32 cellular contexts compared by ENCODE assay signal in genomic region chr1:214503553-214503952, GRCh38. TPM values are rescaled to one million over a fixed set of nuclear protein-coding genes. Genes with fewer than 3 reads are reported as not detected.
DNase-seq lines count a peak whose midpoint lies in the region; ATAC-seq, FAIRE-seq and TF ChIP-seq lines count a peak whose summit lies in the region.
"Had no signal": no experiment of that assay in that cellular context is flagged by ENCODE, and none has a peak within 500 bp of the region (broad histone marks: within the 10 kb centered on the region; RNA-seq: fewer than 3 reads in every experiment).

No MANE protein-coding gene starts in this region.

- no peak for FAIRE-seq in small intestine (lab: Jason Lieb, UNC)
- FAIRE-seq: A204.1, G401.6 had no signal

- H2AFZ ChIP-seq in PC-9 (no peak overlapping the region), SK-N-SH (ENCODE audit: low read depth) (no peak overlapping the region)

- TF ChIP-seq RAD21 in SK-N-SH (IDR thresholded peaks at IDR 0.05; ENCODE audit: low read length) = no peak

- no peaks in the 10 kb centered on the region for H4K20me1 ChIP-seq in PC-9 (ENCODE audit: insufficient read depth)
- H4K20me1 ChIP-seq in SK-N-SH (ENCODE audit: insufficient read depth) = peaks cover 80% of the 10 kb centered on the region

- H3K9me3 ChIP-seq in breast epithelium (no peaks in the 10 kb centered on the region), PC-9 (ENCODE audit: insufficient read depth, low read depth) (no peaks in the 10 kb centered on the region), small intestine (ENCODE audit: control insufficient read depth, low read depth) (no peaks in the 10 kb centered on the region), SK-N-SH (no peaks in the 10 kb centered on the region)
- H3K9me3 ChIP-seq: SJCRH30, stomach, tibial artery had no signal

- H3K36me3 ChIP-seq in breast epithelium (no peaks in the 10 kb centered on the region), PC-9 (ENCODE audit: low read depth) (no peaks in the 10 kb centered on the region), small intestine (ENCODE audit: control insufficient read depth in 2 of 2, insufficient read depth in 2 of 2, low read length in 2 of 2) (no peaks in the 10 kb centered on the region), SK-N-SH (replicated peaks in 1 of 2; ENCODE audit: control insufficient read depth in 1 of 2, insufficient read depth in 2 of 2, low read length in 1 of 2) (peaks cover 0 to 11% of the 10 kb centered on the region in 2 experiments)
- H3K36me3 ChIP-seq: SJCRH30, stomach, tibial artery had no signal

- H3K9me2 ChIP-seq in PC-9 (ENCODE audit: insufficient read depth) (no peaks in the 10 kb centered on the region), SK-N-SH (no peaks in the 10 kb centered on the region)

- no peaks in the 10 kb centered on the region for H3K9me3 Mint-ChIP-seq in MCF 10A (ENCODE audit: unreplicated experiment)
- H3K9me3 Mint-ChIP-seq: activated CD4-positive, alpha-beta memory T cell treated with anti-CD3 and anti-CD28 coated beads, Interleukin-2, amount 10 ng/mL, durations not matched to agents 7 days and 5 days; activated naive CD4-positive, alpha-beta T cell treated with anti-CD3 and anti-CD28 coated beads, Interleukin-2, amount 50 U/mL, for 24 hours; activated T-helper 2 cell treated with anti-CD3 and anti-CD28 coated beads, Interferon-gamma antibody, Interleukin-2, Interleukin-4, amounts not matched to agents 10 μg/mL and 5 μg/mL and 100 μg/mL, durations not matched to agents 14 hours and 24 hours and 36 hours; CD4-positive, alpha-beta memory T cell; central memory CD8-positive, alpha-beta T cell; H9; natural killer cell treated with Interleukin-12 subunit alpha and Interleukin-12 subunit beta and Interleukin-15 and Interleukin-18, amount 100 ng/mL, for 72 hours had no signal

- BruUV-seq in MCF 10A (replicated peaks; lab: Mats Ljungman, UMichigan) = no TSS peak
- BruUV-seq in PC-9 (replicated peaks; lab: Mats Ljungman, UMichigan) = no TSS peak

- no peak overlapping the region for H3K4me3 Mint-ChIP-seq in MCF 10A (ENCODE audit: unreplicated experiment)
- H3K4me3 Mint-ChIP-seq: activated CD4-positive, alpha-beta memory T cell treated with anti-CD3 and anti-CD28 coated beads, Interleukin-2, amount 10 ng/mL, durations not matched to agents 7 days and 5 days; activated naive CD4-positive, alpha-beta T cell treated with anti-CD3 and anti-CD28 coated beads, Interleukin-2, amount 50 U/mL, for 24 hours; CD4-positive, alpha-beta memory T cell; central memory CD8-positive, alpha-beta T cell; H9; natural killer cell treated with Interleukin-12 subunit alpha and Interleukin-12 subunit beta and Interleukin-15 and Interleukin-18, amount 100 ng/mL, for 72 hours had no signal

- 0 out of 2 replicates have a peak overlapping the region, but pooled peaks have one; percentile 3 for H3K4me2 ChIP-seq in PC-9
- H3K4me2 ChIP-seq in SK-N-SH = no peak overlapping the region
- H3K4me2 ChIP-seq: smooth muscle cell had no signal

- H3K4me3 ChIP-seq in breast epithelium (no peak overlapping the region), PC-9 (no peak overlapping the region), fibroblast of mammary gland (ENCODE audit: control insufficient read depth, low read depth, low read length) (no peak overlapping the region), small intestine (ENCODE audit: low read depth in 1 of 2, low read length in 2 of 2) (no peak overlapping the region), SK-N-SH (ENCODE audit: low read depth in 2 of 2, low read length in 1 of 2) (no peak overlapping the region)
- H3K4me3 ChIP-seq: SJCRH30, smooth muscle cell, stomach, tibial artery had no signal

- no peaks in the 10 kb centered on the region for H3K27me3 Mint-ChIP-seq in MCF 10A (ENCODE audit: insufficient read depth, unreplicated experiment)

- peak overlapping the region; percentile 3 for H3K27ac Mint-ChIP-seq in MCF 10A (ENCODE audit: low read depth, unreplicated experiment)
- H3K27ac Mint-ChIP-seq: activated CD4-positive, alpha-beta memory T cell treated with anti-CD3 and anti-CD28 coated beads, Interleukin-2, amount 10 ng/mL, durations not matched to agents 7 days and 5 days; activated naive CD4-positive, alpha-beta T cell treated with anti-CD3 and anti-CD28 coated beads, Interleukin-2, amount 50 U/mL, for 24 hours; activated T-helper 2 cell treated with anti-CD3 and anti-CD28 coated beads, Interferon-gamma antibody, Interleukin-2, Interleukin-4, amounts not matched to agents 10 μg/mL and 5 μg/mL and 100 μg/mL, durations not matched to agents 14 hours and 24 hours and 36 hours; CD4-positive, alpha-beta memory T cell; natural killer cell treated with Interleukin-12 subunit alpha and Interleukin-12 subunit beta and Interleukin-15 and Interleukin-18, amount 100 ng/mL, for 72 hours had no signal

- H3K4me1 ChIP-seq in breast epithelium (no peaks in the 10 kb centered on the region), PC-9 (replicated peaks; ENCODE audit: insufficient read depth) (peaks cover 47% of the 10 kb centered on the region), small intestine (ENCODE audit: control insufficient read depth in 2 of 2, insufficient read depth in 1 of 2, low read depth in 1 of 2, low read length in 1 of 2) (peaks cover 2 to 5% of the 10 kb centered on the region in 2 donors), SK-N-SH (ENCODE audit: control insufficient read depth in 1 of 2, insufficient read depth in 2 of 2, low read depth in 1 of 2, low read length in 1 of 2) (peaks cover 6 to 44% of the 10 kb centered on the region in 2 experiments; a peak in 3 of 4 replicates)

- no peak for TF ChIP-seq EP300 in SK-N-SH (IDR thresholded peaks at IDR 0.05; ENCODE audit: borderline replicate concordance in 1 of 2, low read depth in 1 of 2, low read length in 1 of 2)

- H3F3A ChIP-seq in PC-9 (ENCODE audit: insufficient read depth, low read depth) (peaks cover 31% of the 10 kb centered on the region), SK-N-SH (replicated peaks; ENCODE audit: insufficient read depth) (peaks cover 9% of the 10 kb centered on the region)

- H3K9ac ChIP-seq in SK-N-SH = no peak overlapping the region

- H3K27me3 ChIP-seq in breast epithelium (no peaks in the 10 kb centered on the region), PC-9 (ENCODE audit: insufficient read depth, low read depth) (no peaks in the 10 kb centered on the region), small intestine (ENCODE audit: control insufficient read depth in 2 of 2, insufficient read depth in 2 of 2, low read length in 2 of 2) (no peaks in the 10 kb centered on the region), SK-N-SH (ENCODE audit: insufficient read depth) (no peaks in the 10 kb centered on the region)
- H3K27me3 ChIP-seq: SJCRH30, stomach, tibial artery had no signal

- POLR2A ChIA-PET in MCF 10A (lab: Yijun Ruan, JAX) = interaction anchor here (1.0 to 2.1 kb wide), 10 partner anchors 9 to 79 kb away, joined by 3 to 9 read pairs (median 6); partner anchors contain the start of gene PTPN14
- POLR2A ChIA-PET in PC-9 (lab: Charles Lee; ENCODE audit: unreplicated experiment) = no interaction called here
- POLR2A ChIA-PET in SK-N-SH (lab: Yijun Ruan, JAX) = no interaction called here

- intact Hi-C loops in MCF 10A (cut with micrococcal nuclease) = no loop called here
- intact Hi-C loops in breast epithelium (cut with DNase I; ENCODE audit: low total_unique reads) = no loop called here
- intact Hi-C loops in PC-9 (cut with micrococcal nuclease; ENCODE audit: unreplicated experiment) = no loop called here

- no peak for ATAC-seq in HG02884 (IDR thresholded peaks at IDR 0.05; ENCODE audit: unreplicated experiment)
- ATAC-seq: left ventricle myocardium superior; natural killer cell treated with Interleukin-12 subunit alpha and Interleukin-12 subunit beta and Interleukin-15 and Interleukin-18, amount 100 ng/mL, for 72 hours had no signal

- H3K79me2 ChIP-seq in PC-9 (ENCODE audit: low read depth) (peaks cover 65% of the 10 kb centered on the region), SK-N-SH (ENCODE audit: insufficient read depth) (peaks cover 100% of the 10 kb centered on the region)

- H3K36me3 Mint-ChIP-seq in MCF 10A (ENCODE audit: insufficient read depth, unreplicated experiment) = peaks cover 33% of the 10 kb centered on the region
- H3K36me3 Mint-ChIP-seq: activated naive CD4-positive, alpha-beta T cell treated with anti-CD3 and anti-CD28 coated beads, Interleukin-2, amount 50 U/mL, for 24 hours; CD4-positive, alpha-beta memory T cell; natural killer cell treated with Interleukin-12 subunit alpha and Interleukin-12 subunit beta and Interleukin-15 and Interleukin-18, amount 100 ng/mL, for 72 hours had no signal

- CTCF ChIA-PET in MCF 10A (lab: Yijun Ruan, JAX) (interaction anchor here (0.5 to 1.0 kb wide), 6 partner anchors 18 to 123 kb away, joined by 3 read pairs; no protein-coding TSS in a partner anchor), PC-9 (lab: Charles Lee) (no interaction called here), SK-N-SH (lab: Yijun Ruan, JAX) (interaction anchor here (1.5 kb wide), 1 partner anchor 9 kb away, joined by 3 read pairs; no protein-coding TSS in a partner anchor)

- no peak for TF ChIP-seq CTCF in MCF 10A (IDR thresholded peaks at IDR 0.05; ENCODE audit: unreplicated experiment)
- TF ChIP-seq CTCF in breast epithelium (IDR thresholded peaks at IDR 0.05) = no peak
- TF ChIP-seq CTCF in PC-9 (conservative IDR thresholded peaks at IDR 0.05) = no peak
- TF ChIP-seq CTCF in fibroblast of mammary gland (conservative IDR thresholded peaks at IDR 0.05; ENCODE audit: control insufficient read depth, insufficient read depth, low read depth, low read length) = no peak
- TF ChIP-seq CTCF in SK-N-SH (IDR thresholded peaks at IDR 0.05) = no peak

- H3K4me1 Mint-ChIP-seq in MCF 10A (ENCODE audit: insufficient read depth, unreplicated experiment) = peaks cover 44% of the 10 kb centered on the region
- H3K4me1 Mint-ChIP-seq: activated naive CD4-positive, alpha-beta T cell treated with anti-CD3 and anti-CD28 coated beads, Interleukin-2, amount 50 U/mL, for 24 hours; central memory CD8-positive, alpha-beta T cell had no signal

- H3K27ac ChIP-seq in breast epithelium (no peak overlapping the region), PC-9 (no peak overlapping the region), small intestine (ENCODE audit: low read depth in 1 of 2, low read length in 1 of 2) (no peak overlapping the region), SK-N-SH (ENCODE audit: low read depth in 2 of 2, low read length in 1 of 2) (no peak overlapping the region)
- H3K27ac ChIP-seq: SJCRH30, stomach, tibial artery had no signal

- no peak for TF ChIP-seq POLR2A in breast epithelium (IDR thresholded peaks at IDR 0.05)

- DNase-seq in MCF 10A (ENCODE audit: unreplicated experiment) = no peak
- DNase-seq in breast epithelium (ENCODE audit: low spot score in 2 of 2) = no peak
- peak in 1 of 2 experiments; percentile 73 for DNase-seq in PC-9
- peak; percentile 83 for DNase-seq in fibroblast of mammary gland (ENCODE audit: low read depth)
- peak; percentile 10 for DNase-seq in small intestine
- DNase-seq in cortex of kidney (lab: John Stamatoyannopoulos, UW) = no peak
- DNase-seq in SK-N-SH = no peak
- DNase-seq: activated CD4-positive, alpha-beta memory T cell treated with anti-CD3 and anti-CD28 coated beads, Interleukin-2, amount 10 ng/mL, durations not matched to agents 7 days and 5 days; activated CD4-positive, CD25-positive, alpha-beta regulatory T cell treated with anti-CD3 and anti-CD28 coated beads, Interleukin-2, amount 50 U/mL, for 72 hours; AML-193; CD4-positive, alpha-beta memory T cell; DMS 273 treated with DMSO at 0.1 percent for 48 hours; H9; Karpas-422; left ventricle myocardium superior; NCI-H1694; NCI-H2171 treated with DMSO at 0.1 percent for 48 hours; NCI-H524; retina; SJCRH30; stimulated activated CD4-positive, alpha-beta T cell treated with anti-CD3 and anti-CD28 coated beads, Interleukin-1b, Interleukin-23, amount 100 ng/mL, for 48 hours; stomach; T-helper 1 cell; tibial artery had no signal

- 16 to 54% (median 42%) methylated on average over 4 of the region's 4 CpGs for WGBS in small intestine, 3 donors
- WGBS in SK-N-SH (ENCODE audit: low lambda C conversion rate) = 56% methylated on average over 4 of the region's 4 CpGs

RNA-seq across cellular contexts. Expression of gene PTPN14, which starts 47.8 kb away (rescaled TPM):
- total RNA-seq in MCF 10A (2022) (240 and 243 TPM in 2 replicates), breast epithelium (10 to 100 TPM; 30.4 to 57.4 (median 49.5) TPM), PC-9 (2021) (59.2 and 78.9 TPM in 2 replicates)
- polyA plus RNA-seq in small intestine (1 to 10 TPM in 1 of 3 donors, under 1 TPM in 2; 0.45 to 5.8 (median 0.54) TPM), SK-N-SH (2012; rRNA removed) (12.8 and 14.3 TPM in 2 replicates)
- polyA plus RNA-seq in SK-N-SH (2012; cell fraction: cytosol; rRNA removed) = 11.9 and 13.3 TPM in 2 replicates
- polyA plus RNA-seq in SK-N-SH (2012; cell fraction: nucleus; rRNA removed) = 14.0 and 17.8 TPM in 2 replicates

Comparison
In these comparisons a context has a peak if more than half of its experiments do, and no peak if none do; other contexts are left out.
1. DNase-seq: peak in fibroblast of mammary gland (single experiment) and small intestine (single experiment); none in MCF 10A (single experiment), breast epithelium (0 of 2), cortex of kidney (single experiment) and SK-N-SH (single experiment).